In the genomic region with DNA sequence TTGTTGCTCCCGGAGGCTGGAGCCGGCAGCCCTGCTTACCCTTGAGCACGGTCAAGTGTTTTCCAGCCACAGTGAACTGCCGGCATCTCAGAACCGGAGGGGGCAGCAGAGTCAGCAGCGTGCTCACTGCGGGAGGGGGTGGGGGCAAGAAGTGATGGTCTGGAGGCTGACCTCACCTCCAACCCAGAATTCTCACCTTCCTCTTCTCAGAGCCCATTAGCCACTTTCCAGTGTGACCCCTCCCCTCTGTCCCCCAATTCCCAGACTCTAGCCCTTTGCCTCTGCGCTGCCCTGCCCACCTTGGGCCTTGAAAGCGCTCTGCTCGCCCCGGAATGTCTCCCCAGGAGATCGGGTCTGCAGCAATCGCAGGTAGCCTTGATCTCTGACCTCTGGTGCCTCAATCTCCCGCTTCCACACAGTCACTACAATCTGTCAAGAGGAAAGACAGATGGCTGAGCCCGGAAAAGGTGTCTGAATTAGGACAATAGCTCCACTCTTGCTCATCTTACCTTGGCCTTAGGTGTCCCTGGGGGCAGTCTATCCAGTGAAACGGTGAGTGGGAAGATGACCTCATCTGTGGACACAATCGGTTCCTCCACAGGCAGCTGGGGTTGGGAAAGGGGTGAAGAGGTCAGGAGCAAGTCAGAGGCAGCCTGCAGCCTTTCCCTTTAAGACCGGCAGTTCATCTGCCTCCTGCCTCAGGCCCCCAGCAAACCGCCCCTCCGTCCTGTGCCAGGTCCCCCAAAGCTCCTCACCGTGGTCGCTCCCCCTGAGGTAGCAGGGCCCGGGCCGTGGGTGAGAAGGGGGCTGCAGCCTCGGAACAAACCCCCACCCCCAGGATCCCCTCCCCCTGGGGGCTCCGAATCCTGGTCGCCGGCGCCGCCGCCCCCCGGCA, we compare ENCODE assay signal across 8 cellular contexts. TPM values are rescaled to one million over a fixed set of nuclear protein-coding genes. Genes with fewer than 3 reads are reported as not detected.
DNase-seq lines count a peak whose midpoint lies in the region; ATAC-seq, FAIRE-seq and TF ChIP-seq lines count a peak whose summit lies in the region.

No MANE protein-coding gene starts in this region.

- in situ Hi-C loops in Panc1 (cut with HindIII; ENCODE audit: low pct_unique_long_range_greater_than_20kb, low sequenced_read_pairs) = no loop called here

- no peak overlapping the region for H4K8ac ChIP-seq in mesenchymal stem cell (ENCODE audit: low read length)

- no peaks in the 10 kb centered on the region for H3K27me3 Mint-ChIP-seq in activated T-cell treated with anti-CD3 and anti-CD28 coated beads, Interleukin-2, amount 50 U/mL, for 4 hours (ENCODE audit: low read depth)

- H3K4me3 ChIP-seq in Panc1 (ENCODE audit: low read depth in 2 of 2, low read length in 2 of 2) = peak overlapping the region; percentile 78 to 91
- H3K4me3 ChIP-seq in effector memory CD4-positive, alpha-beta T cell (ENCODE audit: insufficient read depth, low read depth, low read length, poor library complexity, severe bottlenecking) = peak overlapping the region; percentile 96
- peak overlapping the region; percentile 81 to 87 for H3K4me3 ChIP-seq in mesenchymal stem cell (ENCODE audit: insufficient read depth in 1 of 2, low read depth in 1 of 2, low read length in 2 of 2)

- H2BK120ac ChIP-seq in mesenchymal stem cell (ENCODE audit: low read depth, low read length) = peak overlapping the region; percentile 58

- H3K9ac ChIP-seq in mesenchymal stem cell (ENCODE audit: low read length) = peak overlapping the region; percentile 87

- H3K4me1 ChIP-seq in Panc1 (ENCODE audit: control insufficient read depth, insufficient read depth, low read length) (peaks cover 44% of the 10 kb centered on the region), mesenchymal stem cell (ENCODE audit: control insufficient read depth, insufficient read depth, low read depth, low read length) (peaks cover 31% of the 10 kb centered on the region)
- peaks cover 18% of the 10 kb centered on the region for H3K4me1 ChIP-seq in effector memory CD4-positive, alpha-beta T cell (ENCODE audit: control insufficient read depth, insufficient read depth, low read length, poor library complexity, severe bottlenecking)

- no peak overlapping the region for H2AFZ ChIP-seq in mesenchymal stem cell (ENCODE audit: low read depth, low read length)

- H3K9me3 ChIP-seq in Panc1 (ENCODE audit: control insufficient read depth, insufficient read depth, low read depth, low read length) (no peaks in the 10 kb centered on the region), mesenchymal stem cell (ENCODE audit: control insufficient read depth, low read length) (no peaks in the 10 kb centered on the region)
- no peaks in the 10 kb centered on the region for H3K9me3 ChIP-seq in effector memory CD4-positive, alpha-beta T cell (ENCODE audit: control insufficient read depth, low read length)

- peak overlapping the region; percentile 81 for H3K27ac ChIP-seq in Panc1 (ENCODE audit: low read length)
- peak overlapping the region; percentile 89 for H3K27ac ChIP-seq in effector memory CD4-positive, alpha-beta T cell (ENCODE audit: insufficient read depth, low read length, poor library complexity, severe bottlenecking)
- no peak overlapping the region for H3K27ac ChIP-seq in mesenchymal stem cell (ENCODE audit: low read length, poor library complexity, severe bottlenecking)

- H3K27me3 ChIP-seq in Panc1 (ENCODE audit: control insufficient read depth, insufficient read depth, low read length) (no peaks in the 10 kb centered on the region), mesenchymal stem cell (ENCODE audit: control insufficient read depth in 1 of 2, insufficient read depth in 1 of 2, low read length in 2 of 2) (no peaks in the 10 kb centered on the region)
- H3K27me3 ChIP-seq in effector memory CD4-positive, alpha-beta T cell (replicated peaks; ENCODE audit: control insufficient read depth, insufficient read depth, low read length, poor library complexity, severe bottlenecking) = no peaks in the 10 kb centered on the region

- H2BK5ac ChIP-seq in mesenchymal stem cell (ENCODE audit: low read depth, low read length, poor library complexity, severe bottlenecking) = no peak overlapping the region

- peaks cover 15% of the 10 kb centered on the region for H3K36me3 Mint-ChIP-seq in activated T-cell treated with anti-CD3 and anti-CD28 coated beads, Interleukin-2, amount 50 U/mL, for 4 hours (ENCODE audit: insufficient read depth)

- H3K4me2 ChIP-seq in mesenchymal stem cell (ENCODE audit: low read length, poor library complexity, severe bottlenecking) = peak overlapping the region; percentile 48

- CTCF ChIA-PET in Panc1 (lab: Charles Lee) = no interaction called here

- TF ChIP-seq CTCF in Panc1 (IDR thresholded peaks at IDR 0.05) = no peak; the same call in 1 of the 2 replicates

- ATAC-seq in activated T-cell treated with anti-CD3 and anti-CD28 coated beads, Interleukin-2, amount 50 U/mL, for 4 hours = peak in 1 of 2 donors; percentile 13
- ATAC-seq in Panc1 (peak; percentile 67), HG02610 (IDR thresholded peaks at IDR 0.05; ENCODE audit: unreplicated experiment) (no peak)

- peaks cover 46% of the 10 kb centered on the region for H3K4me1 Mint-ChIP-seq in activated T-cell treated with anti-CD3 and anti-CD28 coated beads, Interleukin-2, amount 50 U/mL, for 4 hours (ENCODE audit: low read depth)

- no peak overlapping the region for H4K91ac ChIP-seq in mesenchymal stem cell (ENCODE audit: low read length)

- peak overlapping the region in 1 of 2 experiments; percentile 45 for H3K14ac ChIP-seq in mesenchymal stem cell (ENCODE audit: low read length in 2 of 2)

- FAIRE-seq in urothelium cell line (lab: Jason Lieb, UNC) = no peak

- H3K18ac ChIP-seq in mesenchymal stem cell (ENCODE audit: low read depth in 1 of 2, low read length in 2 of 2) = peak overlapping the region; percentile 64 to 87

- TSS peak; percentile 79 for BruUV-seq in Panc1 (replicated peaks; lab: Mats Ljungman, UMichigan)

- H3K23ac ChIP-seq in mesenchymal stem cell (ENCODE audit: low read length in 2 of 2) = no peak overlapping the region

- WGBS in mesenchymal stem cell = 30% methylated on average over 18 of the region's 32 CpGs

- H2BK15ac ChIP-seq in mesenchymal stem cell (ENCODE audit: low read depth, poor library complexity, severe bottlenecking) = no peak overlapping the region

- H2AK5ac ChIP-seq in mesenchymal stem cell (ENCODE audit: low read length, severe bottlenecking) = peak overlapping the region; percentile 10

- peak overlapping the region in 1 of 2 experiments; percentile 12 for H2BK12ac ChIP-seq in mesenchymal stem cell (ENCODE audit: low read length in 2 of 2)

- DNase-seq in activated T-cell treated with anti-CD3 and anti-CD28 coated beads, Interleukin-2, amount 50 U/mL, for 4 hours = no peak
- DNase-seq in activated T-cell treated with anti-CD3 and anti-CD28 coated beads, Interleukin-2, amount 50 U/mL, for 1 hour = no peak
- no peak for DNase-seq in Panc1 (ENCODE audit: low read depth, low spot score)
- no peak for DNase-seq in effector memory CD4-positive, alpha-beta T cell
- peak; percentile 82 for DNase-seq in mesenchymal stem cell
- DNase-seq in urothelium cell line (ENCODE audit: low spot score) = peak; percentile 70
- DNase-seq in T1000 (lab: John Stamatoyannopoulos, UW) = no peak

- peak overlapping the region; percentile 84 for H3K4me3 Mint-ChIP-seq in activated T-cell treated with anti-CD3 and anti-CD28 coated beads, Interleukin-2, amount 50 U/mL, for 4 hours

- peak overlapping the region; percentile 49 to 76 for H3K4ac ChIP-seq in mesenchymal stem cell (ENCODE audit: low read depth in 1 of 2, low read length in 2 of 2)

- H3K79me1 ChIP-seq in mesenchymal stem cell (replicated peaks; ENCODE audit: low read length, poor library complexity, severe bottlenecking) = peaks cover 18% of the 10 kb centered on the region

- no peaks in the 10 kb centered on the region for H3K9me3 Mint-ChIP-seq in activated T-cell treated with anti-CD3 and anti-CD28 coated beads, Interleukin-2, amount 50 U/mL, for 4 hours

- POLR2A ChIA-PET in Panc1 (lab: Charles Lee) = interaction anchor here (0.6 kb wide), 1 partner anchor 40 kb away, joined by 3 read pairs; no protein-coding TSS in a partner anchor

- H3K36me3 ChIP-seq in Panc1 (ENCODE audit: control insufficient read depth, insufficient read depth, low read length) (peaks cover 6% of the 10 kb centered on the region), mesenchymal stem cell (ENCODE audit: control insufficient read depth in 1 of 2, insufficient read depth in 2 of 2, low read depth in 1 of 2, low read length in 2 of 2) (peaks cover 38 to 40% of the 10 kb centered on the region in 2 experiments)
- H3K36me3 ChIP-seq in effector memory CD4-positive, alpha-beta T cell (ENCODE audit: control insufficient read depth, insufficient read depth, low read length) = peaks cover 34% of the 10 kb centered on the region

- intact Hi-C loops in Panc1 (cut with micrococcal nuclease; ENCODE audit: unreplicated experiment) = no loop called here

RNA-seq across cellular contexts. Expression of a gene that starts 0.9 kb away (rescaled TPM):
- total RNA-seq in activated T-cell treated with anti-CD3 and anti-CD28 coated beads, Interleukin-2, amount 50 U/mL, for 4 hours = 10 to 100 TPM; 41.9 to 45.6 (median 43.6) TPM
- total RNA-seq in Panc1 (2021; ENCODE audit: unreplicated experiment) = 33.2 TPM
- 24.3 TPM for polyA plus RNA-seq in Panc1 (2012; ENCODE audit: insufficient read length)
- polyA plus RNA-seq in mesenchymal stem cell (2013, experiment 1 of 2) = 11.9 TPM
- 11.4 TPM for polyA plus RNA-seq in mesenchymal stem cell (2013, experiment 2 of 2)

RNA-seq across cellular contexts. Expression of a gene that starts 8.9 kb away (rescaled TPM):
- 100 to 1,000 TPM; 109 to 119 (median 115) TPM for total RNA-seq in activated T-cell treated with anti-CD3 and anti-CD28 coated beads, Interleukin-2, amount 50 U/mL, for 4 hours
- total RNA-seq in Panc1 (2021; ENCODE audit: unreplicated experiment) = 224 TPM
- 308 TPM for polyA plus RNA-seq in Panc1 (2012; ENCODE audit: insufficient read length)
- polyA plus RNA-seq in mesenchymal stem cell (2013, experiment 1 of 2) = 121 TPM
- 121 TPM for polyA plus RNA-seq in mesenchymal stem cell (2013, experiment 2 of 2)

RNA-seq across cellular contexts. Expression of a gene that starts 10.8 kb away (rescaled TPM):
- total RNA-seq in activated T-cell treated with anti-CD3 and anti-CD28 coated beads, Interleukin-2, amount 50 U/mL, for 4 hours = 1 to 10 TPM in 1 of 3 donors, under 1 TPM in 2; 0.33 to 1.2 (median 0.40) TPM
- 0.98 TPM for total RNA-seq in Panc1 (2021; ENCODE audit: unreplicated experiment)
- polyA plus RNA-seq in Panc1 (2012; ENCODE audit: insufficient read length) = 1.7 TPM
- polyA plus RNA-seq in mesenchymal stem cell (2013, experiment 1 of 2) = 8.2 TPM
- 8.0 TPM for polyA plus RNA-seq in mesenchymal stem cell (2013, experiment 2 of 2)

RNA-seq across cellular contexts. Expression of a gene that starts 19.6 kb away (rescaled TPM):
- 1 to 10 TPM; 3.5 to 4.2 (median 4.1) TPM for total RNA-seq in activated T-cell treated with anti-CD3 and anti-CD28 coated beads, Interleukin-2, amount 50 U/mL, for 4 hours
- total RNA-seq in Panc1 (2021; ENCODE audit: unreplicated experiment) = 7.9 TPM
- polyA plus RNA-seq in Panc1 (2012; ENCODE audit: insufficient read length) = 6.4 TPM
- 3.4 TPM for polyA plus RNA-seq in mesenchymal stem cell (2013, experiment 1 of 2)
- 2.7 TPM for polyA plus RNA-seq in mesenchymal stem cell (2013, experiment 2 of 2)

RNA-seq across cellular contexts. Expression of a gene that starts 20.1 kb away (rescaled TPM):
- 1 to 10 TPM; 3.3 to 5.8 (median 3.9) TPM for total RNA-seq in activated T-cell treated with anti-CD3 and anti-CD28 coated beads, Interleukin-2, amount 50 U/mL, for 4 hours
- 1.7 TPM for total RNA-seq in Panc1 (2021; ENCODE audit: unreplicated experiment)
- polyA plus RNA-seq in Panc1 (2012; ENCODE audit: insufficient read length) = 3.8 TPM
- polyA plus RNA-seq in mesenchymal stem cell (2013, experiment 1 of 2) = 0.15 TPM
- 0.32 TPM for polyA plus RNA-seq in mesenchymal stem cell (2013, experiment 2 of 2)

Comparison
In these comparisons a context has a peak if more than half of its experiments do, and no peak if none do; other contexts are left out.
1. DNase-seq: peak in mesenchymal stem cell (single experiment) and urothelium cell line (single experiment); none in activated T-cell treated with anti-CD3 and anti-CD28 coated beads, Interleukin-2, amount 50 U/mL, for 4 hours (single experiment), activated T-cell treated with anti-CD3 and anti-CD28 coated beads, Interleukin-2, amount 50 U/mL, for 1 hour (single experiment), Panc1 (single experiment), effector memory CD4-positive, alpha-beta T cell (0 of 3) and T1000 (single experiment).
2. Peak in every context shown above with its lines, with median percentiles within 50 percentile points of each other: H3K4me3 ChIP-seq.